Comparison of ENCODE assay signal across 21 cellular contexts in genomic region chr22:33038836-33039235, GRCh38. TPM values are rescaled to one million over a fixed set of nuclear protein-coding genes. Genes with fewer than 3 reads are reported as not detected.
A peak's percentile ranks its signal among the peaks of the same experiment; 100 is the strongest.
DNase-seq lines count a peak whose midpoint lies in the region; ATAC-seq and TF ChIP-seq lines count a peak whose summit lies in the region.
"Had no signal": no experiment of that assay in that cellular context is flagged by ENCODE, and none has a peak within 500 bp of the region (broad histone marks: within the 10 kb centered on the region; RNA-seq: fewer than 3 reads in every experiment).

No MANE protein-coding gene starts in this region.

- H3K27me3 ChIP-seq in foreskin keratinocyte, result peaks cover 16% of the 10 kb centered on the region
- H3K27me3 ChIP-seq in neural progenitor cell, result no peaks in the 10 kb centered on the region
- peaks cover 0 to 29% (median 0%) of the 10 kb centered on the region in 3 donors for H3K27me3 ChIP-seq in sigmoid colon

- no peaks in the 10 kb centered on the region for H3K36me3 ChIP-seq in neural progenitor cell
- H3K36me3 ChIP-seq in sigmoid colon, result no peaks in the 10 kb centered on the region
- H3K36me3 ChIP-seq: HAP-1 had no signal

- H3K4me1 ChIP-seq in foreskin keratinocyte (no peaks in the 10 kb centered on the region), neural progenitor cell (peaks cover 21% of the 10 kb centered on the region), sigmoid colon (no peaks in the 10 kb centered on the region)
- H3K4me1 ChIP-seq: A549, Caco-2 had no signal

- 60 to 83% methylated on average over 6 of the region's 6 CpGs for WGBS in sigmoid colon, 2 donors

- peak overlapping the region; percentile 57 for H3K4me2 ChIP-seq in neural progenitor cell
- H3K4me2 ChIP-seq: A549 had no signal

- intact Hi-C loops in sigmoid colon (cut with DNase I), result no loop called here

- H3K4me3 ChIP-seq in neural progenitor cell (no peak overlapping the region), sigmoid colon (no peak overlapping the region)
- H3K4me3 ChIP-seq: A549, GM12878, HAP-1 had no signal

- H3K27ac Mint-ChIP-seq in neural progenitor cell, result no peak overlapping the region
- H3K27ac Mint-ChIP-seq in natural killer cell treated with Interleukin-12 subunit alpha and Interleukin-12 subunit beta and Interleukin-15 and Interleukin-18, amount 100 ng/mL, for 72 hours, result no peak overlapping the region
- H3K27ac Mint-ChIP-seq: CD4-positive, CD25-positive, alpha-beta regulatory T cell; CD8-positive, alpha-beta T cell; HFFc6 had no signal

- no peak overlapping the region for H3K27ac ChIP-seq in foreskin keratinocyte
- no peak overlapping the region for H3K27ac ChIP-seq in neural progenitor cell
- H3K27ac ChIP-seq in sigmoid colon, result no peak overlapping the region
- H3K27ac ChIP-seq: A549 had no signal

- peaks cover 14% of the 10 kb centered on the region for H3F3A ChIP-seq in neural progenitor cell (ENCODE audit: low read depth)

- TF ChIP-seq CTCF in foreskin keratinocyte (conservative IDR thresholded peaks at IDR 0.05), result no peak
- no peak for TF ChIP-seq CTCF in neural progenitor cell (IDR thresholded peaks at IDR 0.05)
- no peak for TF ChIP-seq CTCF in sigmoid colon (IDR thresholded peaks at IDR 0.05)

- peaks cover 4% of the 10 kb centered on the region for H4K20me1 ChIP-seq in neural progenitor cell (ENCODE audit: low read depth)

- ATAC-seq in foreskin keratinocyte, result peak; percentile 35
- no peak for ATAC-seq in natural killer cell treated with Interleukin-12 subunit alpha and Interleukin-12 subunit beta and Interleukin-15 and Interleukin-18, amount 100 ng/mL, for 72 hours
- ATAC-seq: A549; CD8-positive, alpha-beta T cell; GM12878 had no signal

- H3K9me3 Mint-ChIP-seq in neural progenitor cell, result no peaks in the 10 kb centered on the region
- no peaks in the 10 kb centered on the region for H3K9me3 Mint-ChIP-seq in natural killer cell treated with Interleukin-12 subunit alpha and Interleukin-12 subunit beta and Interleukin-15 and Interleukin-18, amount 100 ng/mL, for 72 hours
- H3K9me3 Mint-ChIP-seq: CD8-positive, alpha-beta T cell; HFFc6 had no signal

- no peak overlapping the region for H3K9ac ChIP-seq in neural progenitor cell

- no peak overlapping the region for H3K4me3 Mint-ChIP-seq in neural progenitor cell
- H3K4me3 Mint-ChIP-seq in natural killer cell treated with Interleukin-12 subunit alpha and Interleukin-12 subunit beta and Interleukin-15 and Interleukin-18, amount 100 ng/mL, for 72 hours, result no peak overlapping the region
- H3K4me3 Mint-ChIP-seq: CD4-positive, CD25-positive, alpha-beta regulatory T cell; CD8-positive, alpha-beta T cell; HFFc6 had no signal

- H3K36me3 Mint-ChIP-seq in neural progenitor cell, result no peaks in the 10 kb centered on the region
- no peaks in the 10 kb centered on the region for H3K36me3 Mint-ChIP-seq in natural killer cell treated with Interleukin-12 subunit alpha and Interleukin-12 subunit beta and Interleukin-15 and Interleukin-18, amount 100 ng/mL, for 72 hours
- H3K36me3 Mint-ChIP-seq: CD4-positive, CD25-positive, alpha-beta regulatory T cell; CD8-positive, alpha-beta T cell had no signal

- DNase-seq in ELF-1 (ENCODE audit: low read depth, low spot score) (peak; percentile 46), foreskin keratinocyte (no peak), neural progenitor cell (ENCODE audit: low spot score) (no peak), NCI-H2107 (lab: John Stamatoyannopoulos, UW) (no peak), sigmoid colon (no peak), NCI-H187 treated with DMSO at 0.1 percent for 48 hours (lab: John Stamatoyannopoulos, UW) (no peak)
- DNase-seq in natural killer cell treated with Interleukin-12 subunit alpha and Interleukin-12 subunit beta and Interleukin-15 and Interleukin-18, amount 100 ng/mL, for 72 hours (ENCODE audit: low spot score), result no peak
- DNase-seq: 8988T; ACHN; AML-193; Caco-2; CD4-positive, CD25-positive, alpha-beta regulatory T cell; CD8-positive, alpha-beta T cell; DMS153; DND-41; GDM1; GOT3; HFFc6 had no signal

- H3K9me3 ChIP-seq in neural progenitor cell (ENCODE audit: low read depth) (no peaks in the 10 kb centered on the region), sigmoid colon (no peaks in the 10 kb centered on the region)
- H3K9me3 ChIP-seq: A549, Caco-2, HAP-1 had no signal

- H3K79me2 ChIP-seq in neural progenitor cell (ENCODE audit: low read depth), result no peaks in the 10 kb centered on the region

- TF ChIP-seq POLR2A in sigmoid colon (IDR thresholded peaks at IDR 0.05), result no peak

- peaks cover 7% of the 10 kb centered on the region for H3K27me3 Mint-ChIP-seq in neural progenitor cell (ENCODE audit: insufficient read depth, low read depth)
- peaks cover 7 to 21% of the 10 kb centered on the region in 2 donors for H3K27me3 Mint-ChIP-seq in natural killer cell treated with Interleukin-12 subunit alpha and Interleukin-12 subunit beta and Interleukin-15 and Interleukin-18, amount 100 ng/mL, for 72 hours

- H2AFZ ChIP-seq in neural progenitor cell (replicated peaks), result no peak overlapping the region

- peaks cover 27% of the 10 kb centered on the region for H3K4me1 Mint-ChIP-seq in neural progenitor cell
- H3K4me1 Mint-ChIP-seq in natural killer cell treated with Interleukin-12 subunit alpha and Interleukin-12 subunit beta and Interleukin-15 and Interleukin-18, amount 100 ng/mL, for 72 hours (ENCODE audit: low read depth in 2 of 2), result no peaks in the 10 kb centered on the region
- H3K4me1 Mint-ChIP-seq: CD4-positive, CD25-positive, alpha-beta regulatory T cell had no signal

- TF ChIP-seq EP300 in sigmoid colon (IDR thresholded peaks at IDR 0.05), result no peak

RNA-seq across cellular contexts. Expression of gene SYN3, which starts 19.3 kb away (rescaled TPM):
- total RNA-seq in foreskin keratinocyte, result not detected in 2 replicates
- not detected in 2 replicates for polyA plus RNA-seq in foreskin keratinocyte
- total RNA-seq in neural progenitor cell (ENCODE audit: low replicate concordance), result 3.1 and 4.0 TPM in 2 replicates
- not detected for total RNA-seq in natural killer cell treated with Interleukin-12 subunit alpha and Interleukin-12 subunit beta and Interleukin-15 and Interleukin-18, amount 100 ng/mL, for 72 hours
- total RNA-seq in sigmoid colon, result 1 to 10 TPM in 2 of 4 donors, under 1 TPM in 2; 0.28 to 1.8 (median 0.91) TPM
- polyA plus RNA-seq in sigmoid colon, result 1 to 10 TPM in 1 of 3 donors, under 1 TPM in 2; 0.35 to 3.0 (median 0.46) TPM
- total RNA-seq: Caco-2; CD4-positive, CD25-positive, alpha-beta regulatory T cell; CD8-positive, alpha-beta T cell; GM12878 had no signal
- polyA plus RNA-seq: CD4-positive, CD25-positive, alpha-beta regulatory T cell; GM12878 had no signal
